Comparison of ENCODE assay signal across 20 cellular contexts in genomic region chr7:45712872-45713668, GRCh38.
DNase-seq lines count a peak whose midpoint lies in the region; ATAC-seq and TF ChIP-seq lines count a peak whose summit lies in the region.
"Had no signal": no experiment of that assay in that cellular context is flagged by ENCODE, and none has a peak within 500 bp of the region (broad histone marks: within the 10 kb centered on the region; RNA-seq: fewer than 3 reads in every experiment).

No MANE protein-coding gene starts in this region.

- H3K4me1 Mint-ChIP-seq in osteocyte (ENCODE audit: unreplicated experiment), result no peaks in the 10 kb centered on the region
- H3K4me1 Mint-ChIP-seq: B cell, CD14-positive monocyte, GM23338, IgD-negative memory B cell had no signal

- H3K36me3 Mint-ChIP-seq in osteocyte (ENCODE audit: unreplicated experiment), result no peaks in the 10 kb centered on the region
- H3K36me3 Mint-ChIP-seq: CD14-positive monocyte, IgD-negative memory B cell had no signal

- no peak overlapping the region for H3K9ac ChIP-seq in colonic mucosa (ENCODE audit: low read depth in 2 of 2, low read length in 2 of 2)

- no peak for TF ChIP-seq POLR2A in esophagus muscularis mucosa (IDR thresholded peaks at IDR 0.05; ENCODE audit: low read depth)

- H3K9me3 Mint-ChIP-seq in osteocyte (ENCODE audit: unreplicated experiment), result no peaks in the 10 kb centered on the region
- H3K9me3 Mint-ChIP-seq: GM23338, IgD-negative memory B cell had no signal

- no peak for TF ChIP-seq CTCF in esophagus muscularis mucosa (IDR thresholded peaks at IDR 0.05)
- TF ChIP-seq CTCF in osteocyte (IDR thresholded peaks at IDR 0.05), result no peak
- TF ChIP-seq CTCF in colonic mucosa (IDR thresholded peaks at IDR 0.05), result no peak

- intact Hi-C loops in esophagus muscularis mucosa (cut with DNase I) (no loop called here), colonic mucosa (cut with DNase I) (no loop called here)

- no peak overlapping the region for H3K27ac ChIP-seq in esophagus muscularis mucosa (replicated peaks in 1 of 4)
- H3K27ac ChIP-seq in colonic mucosa, result no peak overlapping the region
- H3K27ac ChIP-seq: A549 had no signal

- peaks cover 0 to 5% (median 2%) of the 10 kb centered on the region in 4 donors for H3K4me1 ChIP-seq in esophagus muscularis mucosa
- no peaks in the 10 kb centered on the region for H3K4me1 ChIP-seq in colonic mucosa
- H3K4me1 ChIP-seq: A549 had no signal

- H3K27ac Mint-ChIP-seq in osteocyte (ENCODE audit: unreplicated experiment), result no peak overlapping the region
- H3K27ac Mint-ChIP-seq: B cell, GM23338 had no signal

- H3K9me3 ChIP-seq in esophagus muscularis mucosa (no peaks in the 10 kb centered on the region), colonic mucosa (no peaks in the 10 kb centered on the region)
- H3K9me3 ChIP-seq: A549 had no signal

- H3K4me3 Mint-ChIP-seq in osteocyte (ENCODE audit: unreplicated experiment), result no peak overlapping the region
- H3K4me3 Mint-ChIP-seq: B cell, CD14-positive monocyte, GM23338, IgD-negative memory B cell had no signal

- no peak overlapping the region for H3K4me3 ChIP-seq in esophagus muscularis mucosa
- H3K4me3 ChIP-seq in colonic mucosa, result no peak overlapping the region
- H3K4me3 ChIP-seq: A549, GM23338 had no signal

- peaks cover 3% of the 10 kb centered on the region for H3K27me3 Mint-ChIP-seq in osteocyte (ENCODE audit: unreplicated experiment)
- H3K27me3 Mint-ChIP-seq: B cell, IgD-negative memory B cell had no signal

- H3K36me3 ChIP-seq in esophagus muscularis mucosa (no peaks in the 10 kb centered on the region), colonic mucosa (no peaks in the 10 kb centered on the region)

- no peak for ATAC-seq in HG02763 (IDR thresholded peaks at IDR 0.05; ENCODE audit: unreplicated experiment)
- ATAC-seq: GM23338 had no signal

- no peaks in the 10 kb centered on the region for H3K27me3 ChIP-seq in esophagus muscularis mucosa
- no peaks in the 10 kb centered on the region for H3K27me3 ChIP-seq in colonic mucosa

- no peak for TF ChIP-seq EP300 in esophagus muscularis mucosa (IDR thresholded peaks at IDR 0.05)

- WGBS in esophagus muscularis mucosa, result 92% methylated on average over 6 of the region's 6 CpGs

- peak; percentile 46 for DNase-seq in activated effector memory CD4-positive, alpha-beta T cell treated with anti-CD3 and anti-CD28 coated beads, Interleukin-2, amount 50 U/mL, for 16 hours
- DNase-seq in activated effector memory CD4-positive, alpha-beta T cell treated with Interleukin-2 at 50 U/mL for 16 hours, result no peak
- DNase-seq in esophagus muscularis mucosa (ENCODE audit: extremely low spot score) (peak; percentile 89), osteocyte (ENCODE audit: extremely low spot score, unreplicated experiment) (peak; percentile 68), colonic mucosa (no peak), T-helper 1 cell (no peak)
- DNase-seq: DMS53, GDM1, HCEC 1CT, NCI-H1105 treated with DMSO at 0.1 percent for 48 hours, NCI-H2081, NCI-H2171, NCI-H524 treated with DMSO at 0.1 percent for 48 hours, NCI-H82 had no signal

Comparison
In these comparisons a context has a peak if more than half of its experiments do, and no peak if none do; other contexts are left out.
1. DNase-seq: peak in activated effector memory CD4-positive, alpha-beta T cell treated with anti-CD3 and anti-CD28 coated beads, Interleukin-2, amount 50 U/mL, for 16 hours (single experiment), esophagus muscularis mucosa (single experiment) and osteocyte (single experiment); none in activated effector memory CD4-positive, alpha-beta T cell treated with Interleukin-2 at 50 U/mL for 16 hours (single experiment), colonic mucosa (single experiment) and T-helper 1 cell (0 of 5).